Comparison of ENCODE assay signal across 1 cellular context in the genomic region with DNA sequence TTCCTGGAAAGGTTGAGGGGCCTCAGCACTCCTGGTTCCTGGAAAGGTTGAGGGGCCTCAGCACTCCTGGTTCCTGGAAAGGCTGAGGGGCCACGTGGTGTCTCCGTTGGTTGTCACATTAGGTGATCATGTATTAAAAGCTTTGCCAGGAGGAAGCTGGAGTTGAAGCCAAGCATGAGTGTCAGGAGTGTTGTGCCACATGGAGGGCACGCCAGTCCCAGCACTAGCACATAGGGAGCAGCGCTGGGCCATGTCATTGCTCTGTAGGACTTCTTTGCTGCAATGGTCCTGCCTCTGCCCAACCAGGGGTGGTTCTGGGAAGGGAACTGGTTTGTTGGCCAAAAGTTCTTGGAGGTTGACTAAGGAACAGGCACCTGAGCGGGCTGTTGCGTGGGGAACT.
TF ChIP-seq lines count a peak whose summit lies in the region.

No MANE protein-coding gene starts in this region.

TF ChIP-seq in HEK293, 187 proteins besides CTCF, POLR2A, EP300 and RAD21 (continued from another document):
- no peak for TF ChIP-seq ZNF549 (tag by site-specific recombination; IDR thresholded peaks at IDR 0.05)
